Comparison of ENCODE assay signal across 23 cellular contexts in genomic region chr4:101044766-101045165, GRCh38.
"Had no signal": no experiment of that assay in that cellular context is flagged by ENCODE, and none has a peak within 500 bp of the region (broad histone marks: within the 10 kb centered on the region; RNA-seq: fewer than 3 reads in every experiment).

No MANE protein-coding gene starts in this region.

- H3K9me3 Mint-ChIP-seq: naive thymus-derived CD4-positive, alpha-beta T cell; natural killer cell treated with Interleukin-12 subunit alpha and Interleukin-12 subunit beta and Interleukin-15 and Interleukin-18, amount 100 ng/mL, for 72 hours; stimulated activated memory B cell treated with anti-CD40 and anti-IgM and Interleukin-4, amounts not matched to agents 10 μg/mL and 1 μg/mL and 100 μg/mL, for 72 hours; stimulated activated naive CD8-positive, alpha-beta T cell treated with anti-CD3 and anti-CD28 coated beads, Interleukin-15, amount 100 ng/mL, for 72 hours had no signal

- DNase-seq: islet precursor cell; left ventricle myocardium inferior; midbrain; mucosa of descending colon; naive thymus-derived CD4-positive, alpha-beta T cell; ovary; right lobe of liver; stimulated activated CD4-positive, alpha-beta T cell treated with anti-CD3 and anti-CD28 coated beads, Interleukin-1b, Interleukin-23, amount 100 ng/mL, for 48 hours; stimulated activated CD4-positive, alpha-beta T cell treated with anti-CD3 and anti-CD28 coated beads, Interleukin-2, amount 100 ng/mL, for 48 hours; stimulated activated CD4-positive, alpha-beta T cell treated with anti-CD3 and anti-CD28 coated beads, Interleukin-4, amount 100 ng/mL, for 4 hours; stimulated activated CD8-positive, alpha-beta memory T cell treated with anti-CD3 and anti-CD28 coated beads, Interleukin-4, amount 100 ng/mL, for 48 hours; stimulated activated naive CD4-positive, alpha-beta T cell treated with Interleukin-2 at 50 U/mL for 16 hours; stimulated activated naive CD8-positive, alpha-beta T cell treated with anti-CD3 and anti-CD28 coated beads, Interleukin-15, amount 100 ng/mL, for 72 hours; substantia nigra; transverse colon; upper lobe of left lung had no signal

- H3K27me3 Mint-ChIP-seq: naive thymus-derived CD4-positive, alpha-beta T cell; natural killer cell treated with Interleukin-12 subunit alpha and Interleukin-12 subunit beta and Interleukin-15 and Interleukin-18, amount 100 ng/mL, for 72 hours; progenitor cell of endocrine pancreas; stimulated activated memory B cell treated with anti-CD40 and anti-IgM and Interleukin-4, amounts not matched to agents 10 μg/mL and 1 μg/mL and 100 μg/mL, for 72 hours; stimulated activated naive CD8-positive, alpha-beta T cell treated with anti-CD3 and anti-CD28 coated beads, Interleukin-15, amount 100 ng/mL, for 72 hours had no signal

- H3K36me3 ChIP-seq: ovary, right atrium auricular region, right lobe of liver, transverse colon, vagina had no signal

- H3K27ac ChIP-seq: left ventricle myocardium inferior, ovary, right atrium auricular region, right lobe of liver, transverse colon, upper lobe of left lung, vagina had no signal

- H3K4me3 Mint-ChIP-seq: naive thymus-derived CD4-positive, alpha-beta T cell; natural killer cell treated with Interleukin-12 subunit alpha and Interleukin-12 subunit beta and Interleukin-15 and Interleukin-18, amount 100 ng/mL, for 72 hours; stimulated activated memory B cell treated with anti-CD40 and anti-IgM and Interleukin-4, amounts not matched to agents 10 μg/mL and 1 μg/mL and 100 μg/mL, for 72 hours; stimulated activated naive CD8-positive, alpha-beta T cell treated with anti-CD3 and anti-CD28 coated beads, Interleukin-15, amount 100 ng/mL, for 72 hours had no signal

- H3K4me1 Mint-ChIP-seq: stimulated activated memory B cell treated with anti-CD40 and anti-IgM and Interleukin-4, amounts not matched to agents 10 μg/mL and 1 μg/mL and 100 μg/mL, for 72 hours had no signal

- H3K4me3 ChIP-seq: left ventricle myocardium inferior, lung, mucosa of descending colon, ovary, right atrium auricular region, right lobe of liver, smooth muscle cell, transverse colon, upper lobe of left lung, vagina had no signal

- H3K9me3 ChIP-seq: left ventricle myocardium inferior, mucosa of descending colon, ovary, right atrium auricular region, right lobe of liver, transverse colon, upper lobe of left lung, vagina had no signal

- H3K27ac Mint-ChIP-seq: naive thymus-derived CD4-positive, alpha-beta T cell; natural killer cell treated with Interleukin-12 subunit alpha and Interleukin-12 subunit beta and Interleukin-15 and Interleukin-18, amount 100 ng/mL, for 72 hours; progenitor cell of endocrine pancreas; stimulated activated memory B cell treated with anti-CD40 and anti-IgM and Interleukin-4, amounts not matched to agents 10 μg/mL and 1 μg/mL and 100 μg/mL, for 72 hours; stimulated activated naive CD8-positive, alpha-beta T cell treated with anti-CD3 and anti-CD28 coated beads, Interleukin-15, amount 100 ng/mL, for 72 hours had no signal

- H3K27me3 ChIP-seq: ovary, right atrium auricular region, right lobe of liver, transverse colon, upper lobe of left lung, vagina had no signal

- H3K4me1 ChIP-seq: right atrium auricular region, right lobe of liver, upper lobe of left lung, vagina had no signal

- ATAC-seq: mucosa of descending colon; naive thymus-derived CD4-positive, alpha-beta T cell; natural killer cell treated with Interleukin-12 subunit alpha and Interleukin-12 subunit beta and Interleukin-15 and Interleukin-18, amount 100 ng/mL, for 72 hours; right lobe of liver; stimulated activated memory B cell treated with anti-CD40 and anti-IgM and Interleukin-4, amounts not matched to agents 10 μg/mL and 1 μg/mL and 100 μg/mL, for 72 hours; stimulated activated naive CD8-positive, alpha-beta T cell treated with anti-CD3 and anti-CD28 coated beads, Interleukin-15, amount 100 ng/mL, for 72 hours had no signal
